In genomic region chr4:163624727-163625126, GRCh38 we compare ENCODE assay signal across 22 cellular contexts.
"Had no signal": no experiment of that assay in that cellular context is flagged by ENCODE, and none has a peak within 500 bp of the region (broad histone marks: within the 10 kb centered on the region; RNA-seq: fewer than 3 reads in every experiment).

No MANE protein-coding gene starts in this region.

- H3K27me3 Mint-ChIP-seq: dendritic cell treated with granulocyte-macrophage colony-stimulating factor and Interleukin-4, amounts not matched to agents 40 ng/mL and 50 ng/mL, for 4 days; effector memory CD8-positive, alpha-beta T cell had no signal

- H3K27ac Mint-ChIP-seq: dendritic cell treated with granulocyte-macrophage colony-stimulating factor and Interleukin-4, amounts not matched to agents 40 ng/mL and 50 ng/mL, for 4 days; effector memory CD8-positive, alpha-beta T cell; natural killer cell had no signal

- H3K9me3 ChIP-seq: esophagus muscularis mucosa, gastrocnemius medialis, ovary, stomach, thoracic aorta, transverse colon had no signal

- H3K4me3 Mint-ChIP-seq: dendritic cell treated with granulocyte-macrophage colony-stimulating factor and Interleukin-4, amounts not matched to agents 40 ng/mL and 50 ng/mL, for 4 days; effector memory CD8-positive, alpha-beta T cell; natural killer cell; neural crest cell had no signal

- H3K4me3 ChIP-seq: esophagus muscularis mucosa, gastrocnemius medialis, heart right ventricle, ovary, right atrium auricular region, sigmoid colon, skin epidermis, stomach, thoracic aorta, transverse colon had no signal

- ATAC-seq: effector memory CD8-positive, alpha-beta T cell; gastrocnemius medialis; heart right ventricle; natural killer cell had no signal

- H3K27me3 ChIP-seq: esophagus muscularis mucosa, gastrocnemius medialis, heart right ventricle, ovary, right atrium auricular region, sigmoid colon, stomach, transverse colon had no signal

- H3K4me1 Mint-ChIP-seq: natural killer cell, neural crest cell had no signal

- H3K36me3 ChIP-seq: esophagus muscularis mucosa, gastrocnemius medialis, heart right ventricle, ovary, right atrium auricular region, sigmoid colon, stomach, thoracic aorta, transverse colon had no signal

- DNase-seq: effector memory CD8-positive, alpha-beta T cell; gastrocnemius medialis; heart right ventricle; hypothalamus; kidney glomerular epithelial cell; mesendoderm; natural killer cell; nucleus accumbens; ovary; sigmoid colon; stimulated activated CD4-positive, alpha-beta T cell treated with anti-CD3 and anti-CD28 coated beads, Interleukin-2, amount 100 ng/mL, for 24 hours; stimulated activated CD4-positive, alpha-beta T cell treated with anti-CD3 and anti-CD28 coated beads, Interleukin-4, amount 100 ng/mL, for 4 hours; stomach; substantia nigra; transverse colon had no signal

- H3K4me1 ChIP-seq: esophagus muscularis mucosa, gastrocnemius medialis, right atrium auricular region, sigmoid colon, stomach, transverse colon had no signal

- H3K36me3 Mint-ChIP-seq: natural killer cell had no signal

- H3K27ac ChIP-seq: epithelial cell of prostate, esophagus muscularis mucosa, gastrocnemius medialis, heart right ventricle, ovary, right atrium auricular region, sigmoid colon, skin epidermis, stomach, thoracic aorta, transverse colon had no signal
